1 cellular context compared by ENCODE assay signal in the genomic region with DNA sequence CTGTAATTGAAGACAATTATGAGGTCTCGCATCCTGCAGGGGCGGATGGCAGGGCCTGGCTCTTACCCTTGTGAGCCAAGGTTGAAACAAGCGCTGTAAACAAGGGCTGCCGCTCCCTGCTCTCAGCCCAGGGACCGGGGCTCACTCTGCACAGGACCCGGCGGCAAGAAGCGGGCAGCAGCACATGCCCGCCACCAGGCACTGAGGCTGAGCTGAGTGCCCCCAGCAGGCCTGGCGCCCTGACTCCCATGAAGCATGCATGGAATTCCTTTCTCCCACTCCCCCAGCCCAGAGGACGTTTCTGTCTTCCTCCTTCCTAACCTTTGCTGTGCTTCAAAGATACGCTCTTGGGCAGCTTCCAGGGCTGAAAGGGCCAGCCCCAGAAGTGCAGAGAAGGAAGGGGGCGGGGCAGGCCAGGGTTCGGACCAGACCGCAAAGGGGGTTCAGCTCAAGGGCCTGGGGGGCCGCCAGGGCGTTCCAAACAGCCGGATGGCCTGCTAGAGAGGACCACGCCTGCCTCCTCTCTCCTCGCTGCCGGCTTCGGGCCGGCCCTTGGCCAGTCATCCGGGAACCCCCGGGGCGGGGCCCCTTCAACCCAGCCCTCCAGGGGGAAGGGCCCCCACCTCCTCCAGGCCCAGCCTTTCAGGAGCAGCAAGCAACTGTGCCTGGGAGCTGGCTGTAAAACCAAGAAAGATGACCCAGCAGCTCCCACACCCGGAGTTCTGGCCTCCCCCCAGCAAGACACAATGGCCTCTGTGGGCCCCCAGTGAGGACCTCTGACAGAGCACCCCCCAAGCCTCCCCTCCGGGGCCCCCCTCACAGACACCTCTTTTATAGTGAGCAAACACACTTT.
TF ChIP-seq lines count a peak whose summit lies in the region.

No MANE protein-coding gene starts in this region.

TF ChIP-seq in K562, 482 proteins besides CTCF, POLR2A, EP300 and RAD21 (continued from another document and continues in another):
- TF ChIP-seq SREBF1 (IDR thresholded peaks at IDR 0.05; ENCODE audit: borderline replicate concordance, low read depth, low read length) (no peak), PYGO2 (tag; IDR thresholded peaks at IDR 0.05) (no peak), KLF16 (IDR thresholded peaks at IDR 0.05) (no peak), YY1 (IDR thresholded peaks at IDR 0.05; ENCODE audit: borderline replicate concordance in 1 of 3, control insufficient read depth in 1 of 3, extremely low read depth in 1 of 3, insufficient read depth in 3 of 3, insufficient read length in 1 of 3, insufficient replicate concordance in 2 of 3, low read depth in 1 of 3, low read length in 2 of 3) (peak in 1 of 3 experiments; percentile 35), SPI1 (IDR thresholded peaks at IDR 0.05; ENCODE audit: borderline replicate concordance, low read depth, low read length) (peak; percentile 43; the same call in 1 of the 2 replicates), MCM2 (IDR thresholded peaks at IDR 0.05; ENCODE audit: low read depth) (no peak), NR3C1 (CRISPR knock-in tag; IDR thresholded peaks at IDR 0.05) (no peak), ZNF445 (CRISPR knock-in tag; IDR thresholded peaks at IDR 0.05; ENCODE audit: low read depth) (no peak), EWSR1 (IDR thresholded peaks at IDR 0.05; ENCODE audit: borderline replicate concordance, low read depth, partially characterized antibody) (no peak), RBM15 (IDR thresholded peaks at IDR 0.05; ENCODE audit: insufficient read depth, low read length) (no peak), SNIP1 (IDR thresholded peaks at IDR 0.05; ENCODE audit: low read depth) (no peak), BRCA1 (IDR thresholded peaks at IDR 0.05) (no peak), BRCA1 (CRISPR knock-in tag; IDR thresholded peaks at IDR 0.05) (no peak), SMARCA5 (IDR thresholded peaks at IDR 0.05) (no peak), NCOR1 (IDR thresholded peaks at IDR 0.05) (peak; percentile 58), TRIM24 (IDR thresholded peaks at IDR 0.05) (no peak), SIRT6 (IDR thresholded peaks at IDR 0.05; ENCODE audit: low read depth, low read length) (no peak), ZNF583 (CRISPR knock-in tag; IDR thresholded peaks at IDR 0.05) (no peak; the same call in 1 of the 2 replicates), SNRNP70 (optimal IDR thresholded peaks at IDR 0.05; ENCODE audit: low read depth, low read length) (no peak), KAT2B (IDR thresholded peaks at IDR 0.05; ENCODE audit: low read depth, low read length) (no peak), KLF1 (tag; IDR thresholded peaks at IDR 0.05) (no peak; the same call in 1 of the 2 replicates), GTF2E2 (tag; IDR thresholded peaks at IDR 0.05) (no peak; the same call in 1 of the 2 replicates), RBM25 (IDR thresholded peaks at IDR 0.05; ENCODE audit: low read depth, low read length, severe bottlenecking) (no peak), FUS (optimal IDR thresholded peaks at IDR 0.05; ENCODE audit: low read depth, low read length) (no peak), ZNF263 (CRISPR knock-in tag; IDR thresholded peaks at IDR 0.05; ENCODE audit: borderline replicate concordance) (peak; percentile 78), BACH1 (tag; IDR thresholded peaks at IDR 0.05) (no peak), ZBTB17 (CRISPR knock-in tag; IDR thresholded peaks at IDR 0.05) (no peak), POLR2B (IDR thresholded peaks at IDR 0.05; ENCODE audit: low read depth, partially characterized antibody) (no peak), TEAD2 (tag; IDR thresholded peaks at IDR 0.05) (no peak), POLR3G (IDR thresholded peaks at IDR 0.05; ENCODE audit: extremely low read depth, insufficient read length, insufficient replicate concordance) (no peak), SP1 (CRISPR knock-in tag; IDR thresholded peaks at IDR 0.05) (peak; percentile 67; the same call in 1 of the 2 replicates), NR2F6 (CRISPR knock-in tag; IDR thresholded peaks at IDR 0.05) (no peak), CBX2 (IDR thresholded peaks at IDR 0.05; ENCODE audit: insufficient read depth, low read length, poor library complexity, severe bottlenecking) (no peak), ZNF507 (tag; conservative IDR thresholded peaks at IDR 0.05) (no peak), ZNF830 (CRISPR knock-in tag; IDR thresholded peaks at IDR 0.05) (no peak), SRSF3 (IDR thresholded peaks at IDR 0.05; ENCODE audit: insufficient read depth, low read length) (no peak)
- TF ChIP-seq, protein P1, sequence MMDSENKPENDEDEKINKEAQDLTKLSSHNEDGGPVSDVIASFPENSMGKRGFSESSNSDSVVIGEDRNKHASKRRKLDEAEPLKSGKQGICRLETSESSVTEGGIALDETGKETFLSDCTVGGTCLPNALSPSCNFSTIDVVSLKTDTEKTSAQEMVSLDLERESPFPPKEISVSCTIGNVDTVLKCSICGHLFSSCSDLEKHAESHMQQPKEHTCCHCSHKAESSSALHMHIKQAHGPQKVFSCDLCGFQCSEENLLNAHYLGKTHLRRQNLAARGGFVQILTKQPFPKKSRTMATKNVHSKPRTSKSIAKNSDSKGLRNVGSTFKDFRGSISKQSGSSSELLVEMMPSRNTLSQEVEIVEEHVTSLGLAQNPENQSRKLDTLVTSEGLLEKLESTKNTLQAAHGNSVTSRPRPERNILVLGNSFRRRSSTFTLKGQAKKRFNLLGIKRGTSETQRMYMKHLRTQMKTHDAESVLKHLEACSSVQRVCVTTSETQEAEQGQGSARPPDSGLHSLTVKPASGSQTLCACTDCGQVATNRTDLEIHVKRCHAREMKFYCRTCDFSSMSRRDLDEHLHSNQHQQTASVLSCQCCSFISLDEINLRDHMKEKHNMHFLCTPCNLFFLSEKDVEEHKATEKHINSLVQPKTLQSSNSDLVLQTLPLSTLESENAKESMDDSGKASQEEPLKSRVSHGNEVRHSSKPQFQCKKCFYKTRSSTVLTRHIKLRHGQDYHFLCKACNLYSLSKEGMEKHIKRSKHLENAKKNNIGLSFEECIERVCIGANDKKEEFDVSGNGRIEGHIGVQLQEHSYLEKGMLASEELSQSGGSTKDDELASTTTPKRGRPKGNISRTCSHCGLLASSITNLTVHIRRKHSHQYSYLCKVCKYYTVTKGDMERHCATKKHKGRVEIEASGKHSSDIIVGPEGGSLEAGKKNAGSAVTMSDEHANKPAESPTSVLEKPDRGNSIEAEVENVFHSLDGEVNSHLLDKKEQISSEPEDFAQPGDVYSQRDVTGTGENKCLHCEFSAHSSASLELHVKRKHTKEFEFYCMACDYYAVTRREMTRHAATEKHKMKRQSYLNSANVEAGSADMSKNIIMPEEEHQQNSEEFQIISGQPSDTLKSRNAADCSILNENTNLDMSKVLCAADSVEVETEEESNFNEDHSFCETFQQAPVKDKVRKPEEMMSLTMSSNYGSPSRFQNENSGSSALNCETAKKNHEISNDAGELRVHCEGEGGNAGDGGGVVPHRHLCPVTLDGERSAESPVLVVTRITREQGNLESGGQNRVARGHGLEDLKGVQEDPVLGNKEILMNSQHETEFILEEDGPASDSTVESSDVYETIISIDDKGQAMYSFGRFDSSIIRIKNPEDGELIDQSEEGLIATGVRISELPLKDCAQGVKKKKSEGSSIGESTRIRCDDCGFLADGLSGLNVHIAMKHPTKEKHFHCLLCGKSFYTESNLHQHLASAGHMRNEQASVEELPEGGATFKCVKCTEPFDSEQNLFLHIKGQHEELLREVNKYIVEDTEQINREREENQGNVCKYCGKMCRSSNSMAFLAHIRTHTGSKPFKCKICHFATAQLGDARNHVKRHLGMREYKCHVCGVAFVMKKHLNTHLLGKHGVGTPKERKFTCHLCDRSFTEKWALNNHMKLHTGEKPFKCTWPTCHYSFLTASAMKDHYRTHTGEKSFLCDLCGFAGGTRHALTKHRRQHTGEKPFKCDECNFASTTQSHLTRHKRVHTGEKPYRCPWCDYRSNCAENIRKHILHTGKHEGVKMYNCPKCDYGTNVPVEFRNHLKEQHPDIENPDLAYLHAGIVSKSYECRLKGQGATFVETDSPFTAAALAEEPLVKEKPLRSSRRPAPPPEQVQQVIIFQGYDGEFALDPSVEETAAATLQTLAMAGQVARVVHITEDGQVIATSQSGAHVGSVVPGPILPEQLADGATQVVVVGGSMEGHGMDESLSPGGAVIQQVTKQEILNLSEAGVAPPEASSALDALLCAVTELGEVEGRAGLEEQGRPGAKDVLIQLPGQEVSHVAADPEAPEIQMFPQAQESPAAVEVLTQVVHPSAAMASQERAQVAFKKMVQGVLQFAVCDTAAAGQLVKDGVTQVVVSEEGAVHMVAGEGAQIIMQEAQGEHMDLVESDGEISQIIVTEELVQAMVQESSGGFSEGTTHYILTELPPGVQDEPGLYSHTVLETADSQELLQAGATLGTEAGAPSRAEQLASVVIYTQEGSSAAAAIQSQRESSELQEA (IDR thresholded peaks at IDR 0.05; ENCODE audit: low read depth), result no peak
- TF ChIP-seq, protein P2, sequence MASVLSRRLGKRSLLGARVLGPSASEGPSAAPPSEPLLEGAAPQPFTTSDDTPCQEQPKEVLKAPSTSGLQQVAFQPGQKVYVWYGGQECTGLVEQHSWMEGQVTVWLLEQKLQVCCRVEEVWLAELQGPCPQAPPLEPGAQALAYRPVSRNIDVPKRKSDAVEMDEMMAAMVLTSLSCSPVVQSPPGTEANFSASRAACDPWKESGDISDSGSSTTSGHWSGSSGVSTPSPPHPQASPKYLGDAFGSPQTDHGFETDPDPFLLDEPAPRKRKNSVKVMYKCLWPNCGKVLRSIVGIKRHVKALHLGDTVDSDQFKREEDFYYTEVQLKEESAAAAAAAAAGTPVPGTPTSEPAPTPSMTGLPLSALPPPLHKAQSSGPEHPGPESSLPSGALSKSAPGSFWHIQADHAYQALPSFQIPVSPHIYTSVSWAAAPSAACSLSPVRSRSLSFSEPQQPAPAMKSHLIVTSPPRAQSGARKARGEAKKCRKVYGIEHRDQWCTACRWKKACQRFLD (CRISPR knock-in tag; IDR thresholded peaks at IDR 0.05), result no peak; the same call in 1 of the 2 replicates
- TF ChIP-seq, protein P3, sequence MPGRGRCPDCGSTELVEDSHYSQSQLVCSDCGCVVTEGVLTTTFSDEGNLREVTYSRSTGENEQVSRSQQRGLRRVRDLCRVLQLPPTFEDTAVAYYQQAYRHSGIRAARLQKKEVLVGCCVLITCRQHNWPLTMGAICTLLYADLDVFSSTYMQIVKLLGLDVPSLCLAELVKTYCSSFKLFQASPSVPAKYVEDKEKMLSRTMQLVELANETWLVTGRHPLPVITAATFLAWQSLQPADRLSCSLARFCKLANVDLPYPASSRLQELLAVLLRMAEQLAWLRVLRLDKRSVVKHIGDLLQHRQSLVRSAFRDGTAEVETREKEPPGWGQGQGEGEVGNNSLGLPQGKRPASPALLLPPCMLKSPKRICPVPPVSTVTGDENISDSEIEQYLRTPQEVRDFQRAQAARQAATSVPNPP (IDR thresholded peaks at IDR 0.05; ENCODE audit: borderline replicate concordance, insufficient read depth, insufficient read length), result no peak
- TF ChIP-seq, protein P4, sequence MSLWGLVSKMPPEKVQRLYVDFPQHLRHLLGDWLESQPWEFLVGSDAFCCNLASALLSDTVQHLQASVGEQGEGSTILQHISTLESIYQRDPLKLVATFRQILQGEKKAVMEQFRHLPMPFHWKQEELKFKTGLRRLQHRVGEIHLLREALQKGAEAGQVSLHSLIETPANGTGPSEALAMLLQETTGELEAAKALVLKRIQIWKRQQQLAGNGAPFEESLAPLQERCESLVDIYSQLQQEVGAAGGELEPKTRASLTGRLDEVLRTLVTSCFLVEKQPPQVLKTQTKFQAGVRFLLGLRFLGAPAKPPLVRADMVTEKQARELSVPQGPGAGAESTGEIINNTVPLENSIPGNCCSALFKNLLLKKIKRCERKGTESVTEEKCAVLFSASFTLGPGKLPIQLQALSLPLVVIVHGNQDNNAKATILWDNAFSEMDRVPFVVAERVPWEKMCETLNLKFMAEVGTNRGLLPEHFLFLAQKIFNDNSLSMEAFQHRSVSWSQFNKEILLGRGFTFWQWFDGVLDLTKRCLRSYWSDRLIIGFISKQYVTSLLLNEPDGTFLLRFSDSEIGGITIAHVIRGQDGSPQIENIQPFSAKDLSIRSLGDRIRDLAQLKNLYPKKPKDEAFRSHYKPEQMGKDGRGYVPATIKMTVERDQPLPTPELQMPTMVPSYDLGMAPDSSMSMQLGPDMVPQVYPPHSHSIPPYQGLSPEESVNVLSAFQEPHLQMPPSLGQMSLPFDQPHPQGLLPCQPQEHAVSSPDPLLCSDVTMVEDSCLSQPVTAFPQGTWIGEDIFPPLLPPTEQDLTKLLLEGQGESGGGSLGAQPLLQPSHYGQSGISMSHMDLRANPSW (CRISPR knock-in tag; IDR thresholded peaks at IDR 0.05), result no peak
- TF ChIP-seq, protein P5, sequence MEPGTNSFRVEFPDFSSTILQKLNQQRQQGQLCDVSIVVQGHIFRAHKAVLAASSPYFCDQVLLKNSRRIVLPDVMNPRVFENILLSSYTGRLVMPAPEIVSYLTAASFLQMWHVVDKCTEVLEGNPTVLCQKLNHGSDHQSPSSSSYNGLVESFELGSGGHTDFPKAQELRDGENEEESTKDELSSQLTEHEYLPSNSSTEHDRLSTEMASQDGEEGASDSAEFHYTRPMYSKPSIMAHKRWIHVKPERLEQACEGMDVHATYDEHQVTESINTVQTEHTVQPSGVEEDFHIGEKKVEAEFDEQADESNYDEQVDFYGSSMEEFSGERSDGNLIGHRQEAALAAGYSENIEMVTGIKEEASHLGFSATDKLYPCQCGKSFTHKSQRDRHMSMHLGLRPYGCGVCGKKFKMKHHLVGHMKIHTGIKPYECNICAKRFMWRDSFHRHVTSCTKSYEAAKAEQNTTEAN (CRISPR knock-in tag; IDR thresholded peaks at IDR 0.05), result no peak
- TF ChIP-seq, protein P6, sequence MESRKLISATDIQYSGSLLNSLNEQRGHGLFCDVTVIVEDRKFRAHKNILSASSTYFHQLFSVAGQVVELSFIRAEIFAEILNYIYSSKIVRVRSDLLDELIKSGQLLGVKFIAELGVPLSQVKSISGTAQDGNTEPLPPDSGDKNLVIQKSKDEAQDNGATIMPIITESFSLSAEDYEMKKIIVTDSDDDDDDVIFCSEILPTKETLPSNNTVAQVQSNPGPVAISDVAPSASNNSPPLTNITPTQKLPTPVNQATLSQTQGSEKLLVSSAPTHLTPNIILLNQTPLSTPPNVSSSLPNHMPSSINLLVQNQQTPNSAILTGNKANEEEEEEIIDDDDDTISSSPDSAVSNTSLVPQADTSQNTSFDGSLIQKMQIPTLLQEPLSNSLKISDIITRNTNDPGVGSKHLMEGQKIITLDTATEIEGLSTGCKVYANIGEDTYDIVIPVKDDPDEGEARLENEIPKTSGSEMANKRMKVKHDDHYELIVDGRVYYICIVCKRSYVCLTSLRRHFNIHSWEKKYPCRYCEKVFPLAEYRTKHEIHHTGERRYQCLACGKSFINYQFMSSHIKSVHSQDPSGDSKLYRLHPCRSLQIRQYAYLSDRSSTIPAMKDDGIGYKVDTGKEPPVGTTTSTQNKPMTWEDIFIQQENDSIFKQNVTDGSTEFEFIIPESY (CRISPR knock-in tag; IDR thresholded peaks at IDR 0.05), result no peak
- TF ChIP-seq, protein P7, sequence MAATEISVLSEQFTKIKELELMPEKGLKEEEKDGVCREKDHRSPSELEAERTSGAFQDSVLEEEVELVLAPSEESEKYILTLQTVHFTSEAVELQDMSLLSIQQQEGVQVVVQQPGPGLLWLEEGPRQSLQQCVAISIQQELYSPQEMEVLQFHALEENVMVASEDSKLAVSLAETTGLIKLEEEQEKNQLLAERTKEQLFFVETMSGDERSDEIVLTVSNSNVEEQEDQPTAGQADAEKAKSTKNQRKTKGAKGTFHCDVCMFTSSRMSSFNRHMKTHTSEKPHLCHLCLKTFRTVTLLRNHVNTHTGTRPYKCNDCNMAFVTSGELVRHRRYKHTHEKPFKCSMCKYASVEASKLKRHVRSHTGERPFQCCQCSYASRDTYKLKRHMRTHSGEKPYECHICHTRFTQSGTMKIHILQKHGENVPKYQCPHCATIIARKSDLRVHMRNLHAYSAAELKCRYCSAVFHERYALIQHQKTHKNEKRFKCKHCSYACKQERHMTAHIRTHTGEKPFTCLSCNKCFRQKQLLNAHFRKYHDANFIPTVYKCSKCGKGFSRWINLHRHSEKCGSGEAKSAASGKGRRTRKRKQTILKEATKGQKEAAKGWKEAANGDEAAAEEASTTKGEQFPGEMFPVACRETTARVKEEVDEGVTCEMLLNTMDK (IDR thresholded peaks at IDR 0.05; ENCODE audit: borderline replicate concordance, insufficient read depth, low read depth, low read length, poor library complexity, severe bottlenecking), result no peak
